In the genomic region with DNA sequence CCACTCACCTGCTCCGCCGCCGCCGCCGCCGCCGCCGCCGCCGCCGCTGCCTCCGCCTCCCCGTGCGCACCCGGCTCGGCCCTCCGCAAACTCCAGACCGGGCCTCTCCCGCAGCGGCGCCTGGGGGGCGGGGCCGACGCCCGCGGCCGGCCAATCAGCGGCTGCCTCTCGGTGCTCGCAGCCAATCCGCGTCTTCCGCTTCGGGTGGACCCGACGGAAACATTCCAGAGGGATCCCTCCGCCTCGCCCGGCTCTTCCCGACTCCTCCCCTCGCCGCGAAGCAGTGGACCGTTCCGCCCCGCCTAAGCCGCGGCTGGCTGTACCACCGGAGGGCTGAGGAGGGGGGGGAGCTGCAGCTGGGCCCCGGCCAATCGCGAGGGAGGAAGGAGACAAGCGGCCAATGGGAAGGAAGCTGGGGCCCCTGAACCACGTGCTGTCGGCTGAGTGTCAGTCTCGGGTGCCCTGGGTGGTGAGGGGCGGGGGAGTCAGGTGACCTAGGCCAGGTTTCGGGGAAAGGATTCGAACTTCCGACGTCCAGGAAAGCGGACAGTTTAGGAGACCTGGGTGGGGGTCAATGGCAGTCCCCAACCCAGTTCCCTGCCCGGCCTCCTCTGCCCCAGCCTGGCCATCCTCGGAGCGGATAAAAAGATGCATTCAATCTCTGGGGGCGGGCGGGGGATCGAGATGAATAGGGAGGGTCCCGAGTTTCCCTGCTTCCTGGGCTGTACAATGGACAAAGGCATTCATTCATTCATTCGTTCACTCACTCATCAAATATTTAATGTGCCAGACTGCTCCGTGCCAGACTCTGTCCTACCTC, we compare ENCODE assay signal across 8 cellular contexts. TPM values are rescaled to one million over a fixed set of nuclear protein-coding genes. Genes with fewer than 3 reads are reported as not detected.
DNase-seq lines count a peak whose midpoint lies in the region; ATAC-seq and TF ChIP-seq lines count a peak whose summit lies in the region.

A gene with protein sequence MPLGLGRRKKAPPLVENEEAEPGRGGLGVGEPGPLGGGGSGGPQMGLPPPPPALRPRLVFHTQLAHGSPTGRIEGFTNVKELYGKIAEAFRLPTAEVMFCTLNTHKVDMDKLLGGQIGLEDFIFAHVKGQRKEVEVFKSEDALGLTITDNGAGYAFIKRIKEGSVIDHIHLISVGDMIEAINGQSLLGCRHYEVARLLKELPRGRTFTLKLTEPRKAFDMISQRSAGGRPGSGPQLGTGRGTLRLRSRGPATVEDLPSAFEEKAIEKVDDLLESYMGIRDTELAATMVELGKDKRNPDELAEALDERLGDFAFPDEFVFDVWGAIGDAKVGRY (minus strand): TSS at position 99 of the 820 bp plus-strand sequence. CDS start 13,151 bp downstream, outside the sequence.

- peak; percentile 89 for DNase-seq in DMS114 treated with DMSO at 0.1 percent for 48 hours (lab: John Stamatoyannopoulos, UW; ENCODE audit: unreplicated experiment)
- peak; percentile 99 for DNase-seq in HCEC 1CT
- peak; percentile 99 for DNase-seq in NCI-H146 (lab: John Stamatoyannopoulos, UW)
- peak; percentile 79 to 81 (median 79) for DNase-seq in T-helper 17 cell
- DNase-seq in amniotic stem cell (lab: John Stamatoyannopoulos, UW): peak; percentile 98
- DNase-seq in heart left ventricle: peak; percentile 97 to 98 (median 98)
- peak; percentile 98 for DNase-seq in thyroid gland

- H3K4me3 ChIP-seq in heart left ventricle (peak within 1 kb of the TSS; percentile 64 to 96 (median 91)), parathyroid adenoma (ENCODE audit: low read depth, low read length) (peak within 1 kb of the TSS; percentile 69), thyroid gland (replicated peaks in 1 of 3) (peak within 1 kb of the TSS; percentile 33 to 90 (median 64))

- H3K4me1 ChIP-seq in heart left ventricle (peaks cover 5 to 33% (median 22%) of the 10 kb centered on the region in 12 donors), parathyroid adenoma (peaks cover 12% of the 10 kb centered on the region), thyroid gland (peaks cover 22 to 23% of the 10 kb centered on the region in 2 donors)

- no peak within 1 kb of the TSS for H3K9ac ChIP-seq in parathyroid adenoma

- H3K9me3 ChIP-seq in T-helper 17 cell (ENCODE audit: control insufficient read depth, low read length, poor library complexity, severe bottlenecking) (no peaks in the 10 kb centered on the region), heart left ventricle (no peaks in the 10 kb centered on the region), parathyroid adenoma (ENCODE audit: control insufficient read depth, low read length) (no peaks in the 10 kb centered on the region), thyroid gland (no peaks in the 10 kb centered on the region)

- peak within 1 kb of the TSS; percentile 88 for H3K4me3 Mint-ChIP-seq in T-helper 17 cell

- H3K4me1 Mint-ChIP-seq in T-helper 17 cell: peaks cover 23% of the 10 kb centered on the region

- H3K27me3 Mint-ChIP-seq in T-helper 17 cell: no peaks in the 10 kb centered on the region

- H3K27me3 ChIP-seq in heart left ventricle (no peaks in the 10 kb centered on the region), parathyroid adenoma (ENCODE audit: control insufficient read depth, insufficient read depth, low read length) (no peaks in the 10 kb centered on the region), thyroid gland (no peaks in the 10 kb centered on the region)

- ATAC-seq in T-helper 17 cell: peak; percentile 91
- peak; percentile 97 to 99 (median 98) for ATAC-seq in heart left ventricle

- TF ChIP-seq POLR2A in heart left ventricle (IDR thresholded peaks at IDR 0.05): peak in 1 of 2 donors; percentile 53
- peak in 1 of 2 donors; percentile 80 for TF ChIP-seq POLR2A in thyroid gland (IDR thresholded peaks at IDR 0.05)

- H3K4me2 ChIP-seq in parathyroid adenoma (ENCODE audit: low read length): peak within 1 kb of the TSS; percentile 78

- peak within 1 kb of the TSS; percentile 26 for H2AFZ ChIP-seq in parathyroid adenoma

- TF ChIP-seq CTCF in heart left ventricle (IDR thresholded peaks at IDR 0.05) (no peak), parathyroid adenoma (IDR thresholded peaks at IDR 0.05) (no peak), thyroid gland (IDR thresholded peaks at IDR 0.05) (no peak)

- WGBS in heart left ventricle, 4 donors: 2 to 12% (median 4%) methylated on average over 21 to 71 of the region's 71 CpGs
- 5 to 9% methylated on average over 15 to 50 of the region's 71 CpGs for WGBS in thyroid gland, 2 donors

- H3K79me2 ChIP-seq in parathyroid adenoma: peaks cover 3% of the 10 kb centered on the region

- intact Hi-C loops in heart left ventricle (cut with DNase I) (loop anchor here in 2 of 10 donors (2.0 to 10.0 kb wide), 2 partner anchors 21 to 361 kb away; a partner anchor contains a TSS), thyroid gland (cut with DNase I) (no loop called here)

- H3K27ac Mint-ChIP-seq in T-helper 17 cell: peak within 1 kb of the TSS; percentile 60

- H3K27ac ChIP-seq in heart left ventricle (peak within 1 kb of the TSS in 11 of 12 donors; percentile 56 to 88 (median 75)), parathyroid adenoma (peak within 1 kb of the TSS; percentile 83), thyroid gland (peak within 1 kb of the TSS; percentile 33 to 70 (median 52))

- H3K36me3 Mint-ChIP-seq in T-helper 17 cell (ENCODE audit: low read depth): peaks cover 2% of the 10 kb centered on the region

- H3K36me3 ChIP-seq in heart left ventricle (peaks cover 0 to 14% (median 10%) of the 10 kb centered on the region in 9 donors), parathyroid adenoma (ENCODE audit: control insufficient read depth, insufficient read depth, low read length) (no peaks in the 10 kb centered on the region), thyroid gland (no peaks in the 10 kb centered on the region)

RNA-seq across cellular contexts. Expression of the gene that starts here (rescaled TPM):
- total RNA-seq in T-helper 17 cell: 10 to 100 TPM; 34.8 to 38.6 TPM
- total RNA-seq in heart left ventricle: 10 to 100 TPM; 44.9 to 82.7 (median 49.3) TPM
- polyA plus RNA-seq in heart left ventricle: 10 to 100 TPM; 54.9 to 87.4 TPM
- total RNA-seq in thyroid gland: 10 to 100 TPM; 34.7 to 93.7 (median 55.4) TPM

Comparison
In these comparisons a context has a peak if more than half of its experiments do, and no peak if none do; other contexts are left out.
1. Peak in every context shown above with its lines: DNase-seq, ATAC-seq, H3K4me3 ChIP-seq and H3K27ac ChIP-seq.